Comparison of ENCODE assay signal across 12 cellular contexts in genomic region chr18:38427234-38427633, GRCh38.
DNase-seq lines count a peak whose midpoint lies in the region; ATAC-seq and TF ChIP-seq lines count a peak whose summit lies in the region.
"Had no signal": no experiment of that assay in that cellular context is flagged by ENCODE, and none has a peak within 500 bp of the region (broad histone marks: within the 10 kb centered on the region; RNA-seq: fewer than 3 reads in every experiment).

No MANE protein-coding gene starts in this region.

- WGBS in testis, 2 donors, result 82 to 94% methylated on average over 2 of the region's 2 CpGs

- no peak for TF ChIP-seq POLR2A in testis (IDR thresholded peaks at IDR 0.05)

- DNase-seq in left ventricle myocardium inferior (no peak), Right ventricle myocardium inferior (ENCODE audit: missing footprints) (no peak), NCI-H1092 treated with DMSO at 0.1 percent for 48 hours (lab: John Stamatoyannopoulos, UW) (peak; percentile 5), UCSD-AML1 (lab: John Stamatoyannopoulos, UW; ENCODE audit: unreplicated experiment) (peak; percentile 19), testis (peak; percentile 18), OCI-M2 (lab: John Stamatoyannopoulos, UW; ENCODE audit: unreplicated experiment) (no peak), brain microvascular endothelial cell (no peak)
- DNase-seq in stimulated activated CD8-positive, alpha-beta memory T cell treated with anti-CD3 and anti-CD28 coated beads, Interleukin-4, amount 100 ng/mL, for 48 hours, result no peak
- DNase-seq: left lung, natural killer cell, SIG-M5, small intestine had no signal

- intact Hi-C loops in left ventricle myocardium inferior (cut with micrococcal nuclease), result no loop called here
- intact Hi-C loops in Right ventricle myocardium inferior (cut with DNase I), result no loop called here
- intact Hi-C loops in testis (cut with DNase I; ENCODE audit: low total_unique reads), result no loop called here

- in situ Hi-C loops in brain microvascular endothelial cell (cut with HindIII; ENCODE audit: low pct_ligation_motif_present, low sequenced_read_pairs), result no loop called here

- no peak overlapping the region for H3K27ac ChIP-seq in left ventricle myocardium inferior (replicated peaks)
- H3K27ac ChIP-seq in testis, result no peak overlapping the region
- no peak overlapping the region for H3K27ac ChIP-seq in brain microvascular endothelial cell
- H3K27ac ChIP-seq: left lung had no signal

- no peak for ATAC-seq in Right ventricle myocardium inferior
- ATAC-seq: left lung, natural killer cell had no signal

- TF ChIP-seq CTCF in left ventricle myocardium inferior (IDR thresholded peaks at IDR 0.05; ENCODE audit: borderline replicate concordance), result peak; percentile 10
- no peak for TF ChIP-seq CTCF in testis (IDR thresholded peaks at IDR 0.05)
- TF ChIP-seq CTCF in brain microvascular endothelial cell (IDR thresholded peaks at IDR 0.05; ENCODE audit: low read depth, low read length, missing control alignments), result no peak

- H3K9me3 ChIP-seq in left ventricle myocardium inferior (replicated peaks) (no peaks in the 10 kb centered on the region), testis (no peaks in the 10 kb centered on the region)
- H3K9me3 ChIP-seq: left lung had no signal

- H3K4me1 ChIP-seq in left ventricle myocardium inferior (no peaks in the 10 kb centered on the region), testis (no peaks in the 10 kb centered on the region)
- H3K4me1 ChIP-seq: left lung had no signal

- no peaks in the 10 kb centered on the region for H3K27me3 ChIP-seq in left ventricle myocardium inferior (ENCODE audit: low read depth)
- H3K27me3 ChIP-seq in testis, result no peaks in the 10 kb centered on the region
- no peaks in the 10 kb centered on the region for H3K27me3 ChIP-seq in brain microvascular endothelial cell (replicated peaks)
- H3K27me3 ChIP-seq: left lung had no signal

- H3K4me3 ChIP-seq in left ventricle myocardium inferior (no peak overlapping the region), testis (no peak overlapping the region), brain microvascular endothelial cell (ENCODE audit: low read depth, low read length) (no peak overlapping the region)
- H3K4me3 ChIP-seq: left lung had no signal

- H3K36me3 ChIP-seq in left ventricle myocardium inferior (no peaks in the 10 kb centered on the region), testis (ENCODE audit: low read depth, missing control alignments) (no peaks in the 10 kb centered on the region), brain microvascular endothelial cell (replicated peaks) (no peaks in the 10 kb centered on the region)
- H3K36me3 ChIP-seq: left lung had no signal

Comparison
In these comparisons a context has a peak if more than half of its experiments do, and no peak if none do; other contexts are left out.
1. DNase-seq: peak in NCI-H1092 treated with DMSO at 0.1 percent for 48 hours (single experiment), UCSD-AML1 (single experiment) and testis (single experiment); none in left ventricle myocardium inferior (single experiment), Right ventricle myocardium inferior (single experiment), OCI-M2 (single experiment), brain microvascular endothelial cell (single experiment) and stimulated activated CD8-positive, alpha-beta memory T cell treated with anti-CD3 and anti-CD28 coated beads, Interleukin-4, amount 100 ng/mL, for 48 hours (single experiment).